1 cellular context compared by ENCODE assay signal in genomic region chr17:75552425-75552824, GRCh38.
TF ChIP-seq lines count a peak whose summit lies in the region.

No MANE protein-coding gene starts in this region.

TF ChIP-seq in K562, 482 proteins besides CTCF, POLR2A, EP300 and RAD21:
- TF ChIP-seq FOSL1 (tag; conservative IDR thresholded peaks at IDR 0.05): no peak
- TF ChIP-seq ILK (tag; IDR thresholded peaks at IDR 0.05; ENCODE audit: borderline replicate concordance, low read depth): no peak
- TF ChIP-seq ARHGAP35 (IDR thresholded peaks at IDR 0.05; ENCODE audit: partially characterized antibody): no peak
- TF ChIP-seq MED1 (CRISPR knock-in tag; IDR thresholded peaks at IDR 0.05; ENCODE audit: borderline replicate concordance): no peak
- no peak for TF ChIP-seq EWSR1 (IDR thresholded peaks at IDR 0.05; ENCODE audit: borderline replicate concordance, low read depth, partially characterized antibody)
- TF ChIP-seq ZNF583 (CRISPR knock-in tag; IDR thresholded peaks at IDR 0.05): no peak
- TF ChIP-seq TFE3 (CRISPR knock-in tag; IDR thresholded peaks at IDR 0.05): no peak
- no peak for TF ChIP-seq ZBTB26 (CRISPR knock-in tag; IDR thresholded peaks at IDR 0.05)
- TF ChIP-seq SRSF7 (optimal IDR thresholded peaks at IDR 0.05; ENCODE audit: low read depth, low read length): no peak
- no peak for TF ChIP-seq CHD1 (IDR thresholded peaks at IDR 0.05; ENCODE audit: low read length)
TF ChIP-seq in K562: peak in this region for 0.
